Comparison of ENCODE assay signal across 1 cellular context in genomic region chr21:38511662-38512243, GRCh38.
TF ChIP-seq lines count a peak whose summit lies in the region.

No MANE protein-coding gene starts in this region.

TF ChIP-seq in A549, 52 proteins besides CTCF, POLR2A, EP300 and RAD21 (continued from another document):
- TF ChIP-seq, protein P1, sequence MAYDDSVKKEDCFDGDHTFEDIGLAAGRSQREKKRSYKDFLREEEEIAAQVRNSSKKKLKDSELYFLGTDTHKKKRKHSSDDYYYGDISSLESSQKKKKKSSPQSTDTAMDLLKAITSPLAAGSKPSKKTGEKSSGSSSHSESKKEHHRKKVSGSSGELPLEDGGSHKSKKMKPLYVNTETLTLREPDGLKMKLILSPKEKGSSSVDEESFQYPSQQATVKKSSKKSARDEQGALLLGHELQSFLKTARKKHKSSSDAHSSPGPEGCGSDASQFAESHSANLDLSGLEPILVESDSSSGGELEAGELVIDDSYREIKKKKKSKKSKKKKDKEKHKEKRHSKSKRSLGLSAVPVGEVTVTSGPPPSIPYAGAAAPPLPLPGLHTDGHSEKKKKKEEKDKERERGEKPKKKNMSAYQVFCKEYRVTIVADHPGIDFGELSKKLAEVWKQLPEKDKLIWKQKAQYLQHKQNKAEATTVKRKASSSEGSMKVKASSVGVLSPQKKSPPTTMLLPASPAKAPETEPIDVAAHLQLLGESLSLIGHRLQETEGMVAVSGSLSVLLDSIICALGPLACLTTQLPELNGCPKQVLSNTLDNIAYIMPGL (CRISPR knock-in tag; IDR thresholded peaks at IDR 0.05; ENCODE audit: borderline replicate concordance), result no peak
- TF ChIP-seq CEBPB (IDR thresholded peaks at IDR 0.05) (no peak), RNF2 (IDR thresholded peaks at IDR 0.05; ENCODE audit: borderline replicate concordance, low read depth) (no peak), REST (IDR thresholded peaks at IDR 0.05) (no peak), CBX2 (IDR thresholded peaks at IDR 0.05; ENCODE audit: borderline replicate concordance, low read depth) (no peak), MAZ (IDR thresholded peaks at IDR 0.05; ENCODE audit: borderline replicate concordance, low read depth, low read length) (no peak), KDM5A (IDR thresholded peaks at IDR 0.05) (no peak)
